Comparison of ENCODE assay signal across 17 cellular contexts in the genomic region with DNA sequence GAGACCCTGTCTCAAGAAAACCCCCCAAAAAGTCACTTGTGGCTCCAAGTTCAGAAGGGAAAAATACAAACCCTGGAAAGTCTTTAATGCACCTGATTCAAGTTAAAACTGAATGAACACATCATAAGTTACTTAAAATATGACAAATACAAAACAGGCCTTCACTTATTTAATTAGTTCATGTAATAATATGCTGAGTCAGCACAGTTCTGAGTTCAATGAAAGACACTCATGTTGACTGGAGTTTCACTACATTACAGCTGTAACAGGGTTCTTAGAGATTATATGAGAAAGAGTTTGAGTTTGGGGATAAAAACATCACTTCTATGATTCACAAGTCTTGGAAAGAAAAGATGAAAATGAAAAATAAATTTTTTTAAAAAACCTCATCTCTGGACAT. TPM values are rescaled to one million over a fixed set of nuclear protein-coding genes. Genes with fewer than 3 reads are reported as not detected.
DNase-seq lines count a peak whose midpoint lies in the region; ATAC-seq, FAIRE-seq and TF ChIP-seq lines count a peak whose summit lies in the region.
"Had no signal": no experiment of that assay in that cellular context is flagged by ENCODE, and none has a peak within 500 bp of the region (broad histone marks: within the 10 kb centered on the region; RNA-seq: fewer than 3 reads in every experiment).

No MANE protein-coding gene starts in this region.

- DNase-seq in A549 (ENCODE audit: low read depth in 1 of 2, low spot score in 1 of 2) (no peak), K562 (ENCODE audit: extremely low read depth in 1 of 4, low spot score in 3 of 4) (no peak), H1 (ENCODE audit: low read depth in 1 of 2, low spot score in 2 of 2) (no peak), RWPE1 (ENCODE audit: low spot score) (no peak), COLO668 (lab: John Stamatoyannopoulos, UW; ENCODE audit: unreplicated experiment) (no peak)
- DNase-seq in stimulated activated naive CD8-positive, alpha-beta T cell treated with anti-CD3 and anti-CD28 coated beads, Interleukin-15, amount 100 ng/mL, for 72 hours: no peak
- DNase-seq: BE2C; Caco-2; CD4-positive, alpha-beta memory T cell; DMS53; H9; KG1 had no signal

- H3K4me1 ChIP-seq in A549 (no peaks in the 10 kb centered on the region), K562 (replicated peaks in 1 of 2; ENCODE audit: control insufficient read depth in 2 of 2, insufficient read depth in 2 of 2, low read length in 2 of 2) (no peaks in the 10 kb centered on the region), H1 (replicated peaks in 1 of 4; ENCODE audit: control insufficient read depth in 3 of 4, insufficient read depth in 4 of 4, low read length in 3 of 4) (peaks cover 0 to 20% (median 10%) of the 10 kb centered on the region in 4 experiments; a peak in 6 of 7 replicates)
- H3K4me1 ChIP-seq: BE2C had no signal

- H3K4ac ChIP-seq in H1 (replicated peaks; ENCODE audit: insufficient read length, low read depth, low read length): no peak overlapping the region

- TF ChIP-seq CTCF in A549 (IDR thresholded peaks at IDR 0.05): no peak
- TF ChIP-seq CTCF in K562 (IDR thresholded peaks at IDR 0.05 in 2 of 3, conservative IDR thresholded peaks at IDR 0.05 in 1 of 3; ENCODE audit: insufficient read depth in 2 of 3, low read depth in 1 of 3, low read length in 3 of 3): no peak
- no peak for TF ChIP-seq CTCF in H1 (IDR thresholded peaks at IDR 0.05; ENCODE audit: control extremely low read depth in 1 of 3, insufficient read depth in 1 of 3, low read depth in 1 of 3, low read length in 3 of 3)
- no peak for TF ChIP-seq CTCF in RWPE1 (conservative IDR thresholded peaks at IDR 0.05; ENCODE audit: low read depth)

- BruUV-seq in K562 (replicated peaks; lab: Mats Ljungman, UMichigan): no TSS peak

- H2BK12ac ChIP-seq in H1 (ENCODE audit: low read depth, low read length): no peak overlapping the region

- no peaks in the 10 kb centered on the region for H3K23me2 ChIP-seq in H1 (ENCODE audit: low read depth, low read length)

- intact Hi-C loops in K562 (cut with micrococcal nuclease): no loop called here

- H3K27ac ChIP-seq in A549: no peak overlapping the region
- no peak overlapping the region for H3K27ac ChIP-seq in K562 (ENCODE audit: extremely low read depth, low read depth, low read length)
- no peak overlapping the region for H3K27ac ChIP-seq in H1 (ENCODE audit: low read depth, low read length)
- H3K27ac ChIP-seq in RWPE1: no peak overlapping the region
- H3K27ac ChIP-seq: HL-60 had no signal

- H3K9me3 Mint-ChIP-seq in stimulated activated naive CD8-positive, alpha-beta T cell treated with anti-CD3 and anti-CD28 coated beads, Interleukin-15, amount 100 ng/mL, for 72 hours: no peaks in the 10 kb centered on the region
- H3K9me3 Mint-ChIP-seq: CD4-positive, alpha-beta memory T cell; GM23338; H9 had no signal

- TF ChIP-seq EP300 in A549 (IDR thresholded peaks at IDR 0.05) (no peak), K562 (IDR thresholded peaks at IDR 0.05; ENCODE audit: low read length) (no peak), H1 (IDR thresholded peaks at IDR 0.05; ENCODE audit: borderline replicate concordance in 1 of 2, low read depth in 2 of 2, low read length in 2 of 2) (no peak)

- H3K18ac ChIP-seq in H1 (ENCODE audit: extremely low read depth, low read length): no peak overlapping the region

- H2BK120ac ChIP-seq in H1 (replicated peaks; ENCODE audit: low read depth, low read length): no peak overlapping the region

- H3K9me1 ChIP-seq in K562 (ENCODE audit: control insufficient read depth, insufficient read depth, low read length): no peaks in the 10 kb centered on the region

- H3K56ac ChIP-seq in H1 (replicated peaks; ENCODE audit: insufficient read length, low read depth, low read length): no peak overlapping the region

- no peak overlapping the region for H3K4me3 ChIP-seq in A549
- no peak overlapping the region for H3K4me3 ChIP-seq in K562
- H3K4me3 ChIP-seq in H1 (ENCODE audit: extremely low read depth in 1 of 4, insufficient read depth in 2 of 4, low read depth in 3 of 4, low read length in 4 of 4): no peak overlapping the region
- H3K4me3 ChIP-seq: GM23338 had no signal

- peak overlapping the region in 1 of 2 donors; percentile 57 for H3K27ac Mint-ChIP-seq in stimulated activated naive CD8-positive, alpha-beta T cell treated with anti-CD3 and anti-CD28 coated beads, Interleukin-15, amount 100 ng/mL, for 72 hours
- H3K27ac Mint-ChIP-seq: GM23338 had no signal

- FAIRE-seq in A549 (lab: Jason Lieb, UNC): no peak
- peak; percentile 27 for FAIRE-seq in G401.6 (lab: Jason Lieb, UNC)
- no peak for FAIRE-seq in K562 (lab: Jason Lieb, UNC)
- FAIRE-seq in H1 (lab: Jason Lieb, UNC): no peak
- FAIRE-seq: A204.1, GM18507 had no signal

- H3K36me3 ChIP-seq in K562 (ENCODE audit: control insufficient read depth, insufficient read depth, low read length): peaks cover 65% of the 10 kb centered on the region
- H3K36me3 ChIP-seq in H1 (ENCODE audit: control insufficient read depth in 2 of 4, insufficient read depth in 4 of 4, low read length in 3 of 4): peaks cover 2 to 29% (median 7%) of the 10 kb centered on the region in 4 experiments; a peak in 6 of 8 replicates

- H3K27me3 Mint-ChIP-seq in stimulated activated naive CD8-positive, alpha-beta T cell treated with anti-CD3 and anti-CD28 coated beads, Interleukin-15, amount 100 ng/mL, for 72 hours: no peaks in the 10 kb centered on the region
- H3K27me3 Mint-ChIP-seq: CD4-positive, alpha-beta memory T cell had no signal

- H3K79me1 ChIP-seq in H1 (ENCODE audit: low read depth, low read length): no peaks in the 10 kb centered on the region

- no peaks in the 10 kb centered on the region for H3K4me1 Mint-ChIP-seq in stimulated activated naive CD8-positive, alpha-beta T cell treated with anti-CD3 and anti-CD28 coated beads, Interleukin-15, amount 100 ng/mL, for 72 hours
- H3K4me1 Mint-ChIP-seq: CD4-positive, alpha-beta memory T cell had no signal

- in situ Hi-C loops in K562 (cut with MboI): no loop called here

- no peak overlapping the region for H2AK5ac ChIP-seq in H1 (ENCODE audit: low read depth, low read length)

- H2BK20ac ChIP-seq in H1 (ENCODE audit: low read length): no peak overlapping the region

- ATAC-seq in A549 (no peak), K562 (no peak)
- ATAC-seq in stimulated activated naive CD8-positive, alpha-beta T cell treated with anti-CD3 and anti-CD28 coated beads, Interleukin-15, amount 100 ng/mL, for 72 hours: no peak
- ATAC-seq: GM23338 had no signal

- CTCF ChIA-PET in A549 (lab: Yijun Ruan, JAX) (interaction anchor here (0.6 to 0.8 kb wide), 2 partner anchors 20 to 71 kb away, joined by 4 to 6 read pairs; no protein-coding TSS in a partner anchor), K562 (lab: Yijun Ruan, JAX; ENCODE audit: low intra/inter-chr PET ratio) (no interaction called here), H1 (lab: Charles Lee; ENCODE audit: partially characterized antibody) (interaction anchor here (0.6 kb wide), 1 partner anchor 105 kb away, joined by 4 read pairs; no protein-coding TSS in a partner anchor), RWPE1 (lab: Yijun Ruan, JAX) (interaction anchor here (0.7 kb wide), 2 partner anchors 16 to 1303 kb away, joined by 3 to 4 read pairs; no protein-coding TSS in a partner anchor)

- TF ChIP-seq RAD21 in A549 (conservative IDR thresholded peaks at IDR 0.05 in 1 of 2, IDR thresholded peaks at IDR 0.05 in 1 of 2): no peak
- TF ChIP-seq RAD21 in K562 (CRISPR knock-in tag; conservative IDR thresholded peaks at IDR 0.05 in 1 of 2, IDR thresholded peaks at IDR 0.05 in 1 of 2): no peak
- TF ChIP-seq RAD21 in H1 (IDR thresholded peaks at IDR 0.05 in 1 of 2, conservative IDR thresholded peaks at IDR 0.05 in 1 of 2; ENCODE audit: low read depth in 2 of 2, low read length in 2 of 2): no peak

- no peak overlapping the region for H2BK15ac ChIP-seq in H1 (ENCODE audit: low read length)

- no peak overlapping the region for H3K23ac ChIP-seq in H1 (ENCODE audit: insufficient read length)

- H3K79me2 ChIP-seq in K562 (ENCODE audit: control insufficient read depth, insufficient read depth, low read length) (no peaks in the 10 kb centered on the region), H1 (ENCODE audit: control insufficient read depth in 1 of 2, insufficient read depth in 2 of 2, low read length in 2 of 2) (no peaks in the 10 kb centered on the region)

- H4K20me1 ChIP-seq in K562 (replicated peaks; ENCODE audit: control insufficient read depth, insufficient read depth, low read length) (no peaks in the 10 kb centered on the region), H1 (replicated peaks in 1 of 2; ENCODE audit: control insufficient read depth in 1 of 2, insufficient read depth in 2 of 2, low read length in 2 of 2) (no peaks in the 10 kb centered on the region)

- H2AFZ ChIP-seq in K562 (ENCODE audit: low read depth, low read length) (no peak overlapping the region), H1 (ENCODE audit: low read length) (no peak overlapping the region)
- H2AFZ ChIP-seq: GM23338 had no signal

- TF ChIP-seq POLR2A in A549 (IDR thresholded peaks at IDR 0.05; ENCODE audit: low read length): no peak
- TF ChIP-seq POLR2A in K562 (conservative IDR thresholded peaks at IDR 0.05): no peak
- no peak for TF ChIP-seq POLR2A in H1 (IDR thresholded peaks at IDR 0.05; ENCODE audit: control extremely low read depth in 1 of 2, low read depth in 2 of 2, low read length in 2 of 2)

- H4K8ac ChIP-seq in H1 (ENCODE audit: extremely low read depth, insufficient read depth, low read length): no peak overlapping the region

- POLR2A ChIA-PET in A549 (lab: Yijun Ruan, JAX) (no interaction called here), K562 (lab: Yijun Ruan, JAX) (interaction anchor here (1.2 kb wide), 1 partner anchor 11 kb away, joined by 4 read pairs; no protein-coding TSS in a partner anchor), H1 (lab: Charles Lee; ENCODE audit: partially characterized antibody) (no interaction called here), RWPE1 (lab: Yijun Ruan, JAX; ENCODE audit: low non-redundant PET) (no interaction called here)

- H3K14ac ChIP-seq in H1 (ENCODE audit: insufficient read length): no peak overlapping the region

- H3K9ac ChIP-seq in K562 (ENCODE audit: insufficient read depth in 1 of 2, low read depth in 2 of 2, low read length in 2 of 2): no peak overlapping the region
- no peak overlapping the region for H3K9ac ChIP-seq in H1 (replicated peaks in 1 of 4; ENCODE audit: extremely low read depth in 1 of 4, low read depth in 3 of 4, low read length in 3 of 4)

- H3K27me3 ChIP-seq in K562 (ENCODE audit: control insufficient read depth in 2 of 2, insufficient read depth in 2 of 2, low read length in 2 of 2): no peaks in the 10 kb centered on the region
- H3K27me3 ChIP-seq in H1 (replicated peaks in 1 of 4; ENCODE audit: control insufficient read depth in 3 of 4, extremely low read depth in 1 of 4, insufficient read depth in 3 of 4, low read length in 3 of 4): no peaks in the 10 kb centered on the region; a peak in 1 of 7 replicates
- H3K27me3 ChIP-seq: BE2C had no signal

- H3K4me2 ChIP-seq in A549 (no peak overlapping the region), K562 (ENCODE audit: insufficient read depth, low read length) (no peak overlapping the region), H1 (ENCODE audit: insufficient read depth in 1 of 2, low read depth in 2 of 2, low read length in 2 of 2) (no peak overlapping the region)
- H3K4me2 ChIP-seq: GM23338 had no signal

- no peak overlapping the region for H4K5ac ChIP-seq in H1 (ENCODE audit: insufficient read length, low read depth, low read length)

- H3K4me3 Mint-ChIP-seq in stimulated activated naive CD8-positive, alpha-beta T cell treated with anti-CD3 and anti-CD28 coated beads, Interleukin-15, amount 100 ng/mL, for 72 hours: no peak overlapping the region
- H3K4me3 Mint-ChIP-seq: CD4-positive, alpha-beta memory T cell; GM23338; H9 had no signal

- H4K91ac ChIP-seq in H1 (replicated peaks; ENCODE audit: insufficient read length, low read length): no peak overlapping the region

- H3K9me3 ChIP-seq in A549 (no peaks in the 10 kb centered on the region), K562 (replicated peaks; ENCODE audit: control insufficient read depth, insufficient read depth, low read depth, low read length) (no peaks in the 10 kb centered on the region), H1 (ENCODE audit: insufficient read depth in 2 of 2, low read depth in 1 of 2, low read length in 1 of 2) (no peaks in the 10 kb centered on the region)
- H3K9me3 ChIP-seq: BE2C, Caco-2 had no signal

- H2BK5ac ChIP-seq in H1 (ENCODE audit: low read depth, low read length): no peak overlapping the region

RNA-seq across cellular contexts. Expression of gene DEGS1, which starts 51.0 kb away (rescaled TPM):
- polyA plus RNA-seq in A549 (2011; rRNA removed): 99.3 and 112 TPM in 2 replicates
- polyA plus RNA-seq in A549 (2012; cell fraction: cytosol; rRNA removed): 50.7 and 60.6 TPM in 2 replicates
- polyA plus RNA-seq in A549 (2012; cell fraction: nucleus; rRNA removed): 26.1 and 35.0 TPM in 2 replicates
- polyA plus RNA-seq in A549 (2017; fragmentation: RNase III; extraction: RNeasy Plus Mini Kit Qiagen cat#74134 plus additional on column Dnase treatment): 104 to 109 TPM (median 106 TPM) in 3 replicates
- 26.5 and 31.2 TPM in 2 replicates for polyA minus RNA-seq in A549 (2011; rRNA and poly(A)+ RNA removed)
- 73.6 and 117 TPM in 2 replicates for total RNA-seq in K562 (2011; cell fraction: chromatin; rRNA removed; ENCODE audit: low replicate concordance)
- total RNA-seq in K562 (2011; cell fraction: nucleolus; rRNA removed): 48.4 and 49.3 TPM in 2 replicates
- 95.9 and 98.1 TPM in 2 replicates for total RNA-seq in K562 (2011; cell fraction: nucleoplasm; rRNA removed)
- 26.5 and 38.1 TPM in 2 replicates for total RNA-seq in K562 (2014; rRNA removed)
- 44.0 and 47.2 TPM in 2 replicates for total RNA-seq in K562 (2014; rRNA removed; fragmentation: Illumina TruSeq; extraction: Trizol)
- total RNA-seq in K562 (2015; rRNA removed; fragmentation: Illumina TruSeq; extraction: Trizol): 37.6 and 38.8 TPM in 2 replicates
- 37.2 and 39.3 TPM in 2 replicates for total RNA-seq in K562 (2021)
- polyA plus RNA-seq in K562 (2011; rRNA removed): 57.4 and 95.0 TPM in 2 replicates
- polyA plus RNA-seq in K562 (2011; cell fraction: cytosol; rRNA removed): 31.6 and 94.3 TPM in 2 replicates
- polyA plus RNA-seq in K562 (2011; cell fraction: nucleus; rRNA removed): 11.6 and 17.6 TPM in 2 replicates
- 29.1 and 38.0 TPM in 2 replicates for polyA plus RNA-seq in K562 (2012)
- 56.2 and 70.1 TPM in 2 replicates for polyA plus RNA-seq in K562 (2014; fragmentation: Illumina TruSeq; extraction: Trizol)
- 10 to 100 TPM; 12.3 to 20.4 TPM for polyA plus RNA-seq in K562 (2014; fragmentation: Nextera tagmentation; extraction: Ambion mirVana)
- polyA plus RNA-seq in K562 (2014; rRNA removed): 40.2 and 52.1 TPM in 2 replicates
- 34.0 and 34.5 TPM in 2 replicates for polyA minus RNA-seq in K562 (2011; rRNA and poly(A)+ RNA removed)
- 12.3 and 15.7 TPM in 2 replicates for polyA minus RNA-seq in K562 (2011; cell fraction: cytosol; rRNA and poly(A)+ RNA removed)
- 7.4 and 13.0 TPM in 2 replicates for polyA minus RNA-seq in K562 (2011; cell fraction: nucleus; rRNA and poly(A)+ RNA removed)
- total RNA-seq in H1 (2021; fragmentation: NEBNext Ultra II Directional; extraction: Animal tissue kit (Norgen Biotek cat#: 25700)): 46.1 TPM in 2 replicates
- 60.1 and 114 TPM in 2 replicates for polyA plus RNA-seq in H1 (2011; rRNA removed)
- 69.2 TPM for polyA plus RNA-seq in H1 (2011; cell fraction: cytosol; rRNA removed)
- polyA plus RNA-seq in H1 (2011; cell fraction: nucleus; rRNA removed): 7.1 TPM
- polyA plus RNA-seq in H1 (2012, experiment 1 of 2): 29.1 to 54.8 TPM (median 33.3 TPM) in 4 replicates
- polyA plus RNA-seq in H1 (2012, experiment 2 of 2): 61.8 TPM
- polyA plus RNA-seq in H1 (2013, experiment 1 of 2): 46.9 TPM
- polyA plus RNA-seq in H1 (2013, experiment 2 of 2): 51.6 TPM
- polyA minus RNA-seq in H1 (2011; rRNA and poly(A)+ RNA removed): 35.7 and 36.7 TPM in 2 replicates
- 19.8 TPM for polyA minus RNA-seq in H1 (2011; cell fraction: cytosol; rRNA and poly(A)+ RNA removed)
- 25.1 TPM for polyA minus RNA-seq in H1 (2011; cell fraction: nucleus; rRNA and poly(A)+ RNA removed)
